Comparison of ENCODE assay signal across 8 cellular contexts in genomic region chr13:109786457-109787134, GRCh38. TPM values are rescaled to one million over a fixed set of nuclear protein-coding genes. Genes with fewer than 3 reads are reported as not detected.
DNase-seq lines count a peak whose midpoint lies in the region; ATAC-seq and TF ChIP-seq lines count a peak whose summit lies in the region.

Gene IRS2, minus strand, starts transcription at chr13:109786583. Its CDS starts 530 bp downstream, at chr13:109786053.

- no TSS peak for BruUV-seq in PC-3 (replicated peaks; lab: Mats Ljungman, UMichigan)

- H4K20me1 ChIP-seq in PC-3 (ENCODE audit: low read length), result no peaks in the 10 kb centered on the region

- intact Hi-C loops in PC-3 (cut with micrococcal nuclease), result loop anchor here (5.0 to 10.0 kb wide), 2 partner anchors 512 to 869 kb away; no protein-coding TSS in a partner anchor

- H3K27me3 ChIP-seq in PC-3 (ENCODE audit: low read length) (no peaks in the 10 kb centered on the region), esophagus (ENCODE audit: control insufficient read depth in 1 of 2, insufficient read depth in 2 of 2, low read length in 2 of 2) (no peaks in the 10 kb centered on the region), muscle layer of colon (ENCODE audit: control insufficient read depth in 1 of 2, insufficient read depth in 2 of 2, low read length in 2 of 2) (no peaks in the 10 kb centered on the region)

- peaks cover under 1% of the 10 kb centered on the region for H3K36me3 Mint-ChIP-seq in activated T-cell treated with anti-CD3 and anti-CD28 coated beads, Interleukin-2, amount 50 U/mL, for 4 hours (ENCODE audit: insufficient read depth)

- peak; percentile 97 for DNase-seq in DMS 273 (lab: John Stamatoyannopoulos, UW; ENCODE audit: unreplicated experiment)
- DNase-seq in HuH-7.5 (ENCODE audit: low spot score), result peak; percentile 63
- peak; percentile 84 for DNase-seq in PC-3
- peak; percentile 90 for DNase-seq in activated T-cell treated with anti-CD3 and anti-CD28 coated beads, Interleukin-2, amount 50 U/mL, for 4 hours
- DNase-seq in stimulated activated CD8-positive, alpha-beta memory T cell treated with anti-CD3 and anti-CD28 coated beads, Interleukin-4, amount 100 ng/mL, for 48 hours, result peak; percentile 90

- H3K4me3 ChIP-seq in PC-3 (ENCODE audit: low read length) (peak within 1 kb of the TSS; percentile 70), esophagus (ENCODE audit: low read depth in 1 of 2, low read length in 2 of 2) (peak within 1 kb of the TSS; percentile 69 to 81), muscle layer of colon (ENCODE audit: low read depth in 1 of 2, low read length in 2 of 2) (peak within 1 kb of the TSS; percentile 63 to 67)

- no peaks in the 10 kb centered on the region for H3K9me3 ChIP-seq in PC-3 (ENCODE audit: low read length)
- peaks cover 0 to 4% of the 10 kb centered on the region in 2 donors for H3K9me3 ChIP-seq in esophagus (ENCODE audit: control insufficient read depth in 2 of 2, insufficient read depth in 1 of 2, low read depth in 1 of 2, low read length in 1 of 2)
- H3K9me3 ChIP-seq in muscle layer of colon (ENCODE audit: low read length), result no peaks in the 10 kb centered on the region

- H3K4me3 Mint-ChIP-seq in activated T-cell treated with anti-CD3 and anti-CD28 coated beads, Interleukin-2, amount 50 U/mL, for 4 hours, result peak within 1 kb of the TSS; percentile 82

- H3K4me1 ChIP-seq in PC-3 (ENCODE audit: insufficient read depth, low read length) (peaks cover 14% of the 10 kb centered on the region), esophagus (ENCODE audit: control insufficient read depth in 2 of 2, insufficient read depth in 2 of 2, low read length in 1 of 2) (peaks cover 3 to 20% of the 10 kb centered on the region in 2 donors), muscle layer of colon (ENCODE audit: insufficient read depth, low read length) (peaks cover 9% of the 10 kb centered on the region)

- peaks cover 14% of the 10 kb centered on the region for H3K27me3 Mint-ChIP-seq in activated T-cell treated with anti-CD3 and anti-CD28 coated beads, Interleukin-2, amount 50 U/mL, for 4 hours (ENCODE audit: low read depth)

- peaks cover 2% of the 10 kb centered on the region for H3F3A ChIP-seq in PC-3 (ENCODE audit: low read length, unreplicated experiment)

- ATAC-seq in GM21529 (IDR thresholded peaks at IDR 0.05; ENCODE audit: unreplicated experiment), result peak; percentile 91
- ATAC-seq in PC-3, result peak; percentile 63
- ATAC-seq in activated T-cell treated with anti-CD3 and anti-CD28 coated beads, Interleukin-2, amount 50 U/mL, for 4 hours, result peak; percentile 88 to 89

- CTCF ChIA-PET in PC-3 (lab: Charles Lee), result no interaction called here

- H3K4me2 ChIP-seq in PC-3 (ENCODE audit: low read length), result peak within 1 kb of the TSS; percentile 87

- H3K4me1 Mint-ChIP-seq in activated T-cell treated with anti-CD3 and anti-CD28 coated beads, Interleukin-2, amount 50 U/mL, for 4 hours (ENCODE audit: low read depth), result peaks cover 22% of the 10 kb centered on the region

- H3K9ac ChIP-seq in PC-3 (ENCODE audit: low read length) (peak within 1 kb of the TSS; percentile 71), muscle layer of colon (ENCODE audit: low read length) (peak within 1 kb of the TSS; percentile 57)

- 1 to 2% methylated on average over 51 to 98 of the region's 98 CpGs for WGBS in esophagus, 2 donors

- peak within 1 kb of the TSS; percentile 74 for H2AFZ ChIP-seq in PC-3 (ENCODE audit: low read length)

- peaks cover 31% of the 10 kb centered on the region for H3K79me2 ChIP-seq in PC-3 (ENCODE audit: low read length)

- H3K27ac ChIP-seq in PC-3 (ENCODE audit: low read length), result no peak within 1 kb of the TSS
- peak within 1 kb of the TSS; percentile 91 for H3K27ac ChIP-seq in esophagus (ENCODE audit: low read depth in 2 of 2, low read length in 1 of 2)
- H3K27ac ChIP-seq in muscle layer of colon (ENCODE audit: low read depth, low read length), result peak within 1 kb of the TSS; percentile 82

- H3K36me3 ChIP-seq in PC-3 (ENCODE audit: low read depth, low read length), result no peaks in the 10 kb centered on the region
- H3K36me3 ChIP-seq in esophagus (ENCODE audit: control insufficient read depth in 2 of 2, insufficient read depth in 2 of 2, low read length in 1 of 2), result peaks cover 0 to 25% of the 10 kb centered on the region in 2 donors
- H3K36me3 ChIP-seq in muscle layer of colon (ENCODE audit: insufficient read depth, low read length), result peaks cover 4% of the 10 kb centered on the region

- no peaks in the 10 kb centered on the region for H3K9me3 Mint-ChIP-seq in activated T-cell treated with anti-CD3 and anti-CD28 coated beads, Interleukin-2, amount 50 U/mL, for 4 hours

- POLR2A ChIA-PET in PC-3 (lab: Charles Lee; ENCODE audit: unreplicated experiment), result interaction anchor here (0.6 to 0.8 kb wide), 6 partner anchors 54 to 1968 kb away, joined by 3 to 17 read pairs (median 8); no protein-coding TSS in a partner anchor

- TF ChIP-seq CTCF in PC-3 (conservative IDR thresholded peaks at IDR 0.05; ENCODE audit: low read depth, low read length), result no peak

- no peaks in the 10 kb centered on the region for H3K9me2 ChIP-seq in PC-3 (replicated peaks; ENCODE audit: low read length)

RNA-seq across cellular contexts. Expression of gene IRS2, which starts in this region (rescaled TPM):
- total RNA-seq in PC-3 (2014; rRNA removed), result 5.6 and 7.5 TPM in 2 replicates
- 1 to 10 TPM; 3.7 to 4.2 (median 4.2) TPM for total RNA-seq in activated T-cell treated with anti-CD3 and anti-CD28 coated beads, Interleukin-2, amount 50 U/mL, for 4 hours
- polyA plus RNA-seq in esophagus, result 1 to 10 TPM; 1.6 to 2.6 TPM
